24 cellular contexts compared by ENCODE assay signal in the genomic region with DNA sequence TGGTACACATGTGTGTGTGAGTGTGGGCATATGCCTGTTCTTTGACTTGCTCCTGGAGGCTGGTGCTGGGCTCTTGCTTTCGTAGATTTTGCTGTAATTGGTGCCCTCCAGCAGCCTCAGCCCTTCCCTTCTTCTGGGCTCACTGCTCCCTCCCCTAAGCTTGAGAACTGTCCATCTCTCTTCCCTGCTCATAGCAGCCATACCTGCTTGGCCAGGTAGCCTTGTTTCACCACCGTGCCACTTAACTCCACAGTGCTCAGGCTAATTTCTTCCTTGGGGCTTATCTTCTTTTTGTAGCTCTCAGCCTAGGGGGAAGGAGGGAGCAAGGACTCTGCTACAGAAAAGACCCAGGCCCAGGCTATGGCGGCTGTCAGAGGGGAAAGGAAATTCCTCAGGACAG. TPM values are rescaled to one million over a fixed set of nuclear protein-coding genes. Genes with fewer than 3 reads are reported as not detected.
A peak's percentile ranks its signal among the peaks of the same experiment; 100 is the strongest.
DNase-seq lines count a peak whose midpoint lies in the region; ATAC-seq and TF ChIP-seq lines count a peak whose summit lies in the region.
"Had no signal": no experiment of that assay in that cellular context is flagged by ENCODE, and none has a peak within 500 bp of the region (broad histone marks: within the 10 kb centered on the region; RNA-seq: fewer than 3 reads in every experiment).

No MANE protein-coding gene starts in this region.

- no peak overlapping the region for H2BK120ac ChIP-seq in trophoblast cell (ENCODE audit: insufficient read depth, low read length, poor library complexity)

- TF ChIP-seq CTCF in VCaP (conservative IDR thresholded peaks at IDR 0.05) (no peak), epithelial cell of esophagus (IDR thresholded peaks at IDR 0.05; ENCODE audit: insufficient read depth, low read depth, low read length, missing control alignments) (no peak), heart right ventricle (IDR thresholded peaks at IDR 0.05) (no peak)

- no peak overlapping the region for H2BK12ac ChIP-seq in trophoblast cell (ENCODE audit: low read length)

- no peak overlapping the region for H3K4ac ChIP-seq in trophoblast cell (ENCODE audit: low read depth, low read length)

- H3K9me3 ChIP-seq in KOPT-K1 (ENCODE audit: insufficient read depth, low read length, poor library complexity, severe bottlenecking) (no peaks in the 10 kb centered on the region), trophoblast cell (ENCODE audit: insufficient read depth, low read depth, low read length) (no peaks in the 10 kb centered on the region), heart right ventricle (no peaks in the 10 kb centered on the region), right cardiac atrium (ENCODE audit: control insufficient read depth, low read length) (no peaks in the 10 kb centered on the region)
- H3K9me3 ChIP-seq: A549; BLaER1 treated with 17β-estradiol and CSF1 and Interleukin-3, amounts not matched to agents 10 nM and 100 nM; MG63 had no signal

- H4K8ac ChIP-seq in trophoblast cell (ENCODE audit: low read depth, low read length), result no peak overlapping the region

- H2BK5ac ChIP-seq in trophoblast cell (ENCODE audit: low read depth, low read length, poor library complexity), result no peak overlapping the region

- no peak overlapping the region for H2AFZ ChIP-seq in trophoblast cell (ENCODE audit: insufficient read depth, low read length, poor library complexity)

- no peaks in the 10 kb centered on the region for H3K79me2 ChIP-seq in trophoblast cell (ENCODE audit: control insufficient read depth, insufficient read depth, low read length, poor library complexity)

- no CpG with 5 or more reads among the region's 3 CpGs for WGBS in trophoblast cell (ENCODE audit: extremely low coverage, insufficient coverage, insufficient read length)
- WGBS in heart right ventricle, 2 donors, result 60 to 75% methylated on average over 3 of the region's 3 CpGs
- 65% methylated on average over 3 of the region's 3 CpGs for WGBS in right cardiac atrium

- H3K9ac ChIP-seq in trophoblast cell (ENCODE audit: low read length), result no peak overlapping the region
- H3K9ac ChIP-seq: BLaER1 treated with 17β-estradiol and CSF1 and Interleukin-3, amounts not matched to agents 10 nM and 100 nM had no signal

- intact Hi-C loops in heart right ventricle (cut with DNase I), result no loop called here
- intact Hi-C loops in right cardiac atrium (cut with DNase I), result no loop called here

- H4K91ac ChIP-seq in trophoblast cell (ENCODE audit: low read depth, low read length), result no peak overlapping the region

- H3K27ac ChIP-seq in KOPT-K1 (ENCODE audit: low read depth, low read length, poor library complexity, severe bottlenecking) (peak overlapping the region; percentile 68), VCaP (peak overlapping the region; percentile 75), trophoblast cell (ENCODE audit: low read depth, low read length) (no peak overlapping the region), heart right ventricle (no peak overlapping the region), right cardiac atrium (ENCODE audit: low read length) (no peak overlapping the region)
- H3K27ac ChIP-seq: A549; BLaER1 treated with 17β-estradiol and CSF1 and Interleukin-3, amounts not matched to agents 10 nM and 100 nM; HL-60 had no signal

- no peak overlapping the region for H3K4me2 ChIP-seq in trophoblast cell (ENCODE audit: low read length)
- H3K4me2 ChIP-seq: A549; BLaER1 treated with 17β-estradiol and CSF1 and Interleukin-3, amounts not matched to agents 10 nM and 100 nM had no signal

- H3K4me1 ChIP-seq in trophoblast cell (ENCODE audit: control insufficient read depth in 1 of 2, insufficient read depth in 2 of 2, low read length in 2 of 2) (peaks cover 19 to 26% of the 10 kb centered on the region in 2 experiments), heart right ventricle (no peaks in the 10 kb centered on the region), right cardiac atrium (ENCODE audit: control insufficient read depth, insufficient read depth, low read length) (no peaks in the 10 kb centered on the region)
- H3K4me1 ChIP-seq: A549 had no signal

- no peak overlapping the region for H3K14ac ChIP-seq in trophoblast cell (ENCODE audit: low read length)

- no peak overlapping the region for H3K23ac ChIP-seq in trophoblast cell (ENCODE audit: low read length)

- no peak overlapping the region for H4K12ac ChIP-seq in trophoblast cell (ENCODE audit: low read depth, low read length)

- H3K27me3 ChIP-seq in trophoblast cell (ENCODE audit: insufficient read depth, low read length) (no peaks in the 10 kb centered on the region), heart right ventricle (no peaks in the 10 kb centered on the region), right cardiac atrium (ENCODE audit: control insufficient read depth, insufficient read depth) (no peaks in the 10 kb centered on the region)
- H3K27me3 ChIP-seq: BLaER1 treated with 17β-estradiol and CSF1 and Interleukin-3, amounts not matched to agents 10 nM and 100 nM; MG63 had no signal

- no peak overlapping the region for H3K4me3 ChIP-seq in epithelial cell of esophagus (ENCODE audit: low read length)
- H3K4me3 ChIP-seq in trophoblast cell (ENCODE audit: low read depth, low read length), result no peak overlapping the region
- no peak overlapping the region for H3K4me3 ChIP-seq in heart right ventricle
- no peak overlapping the region for H3K4me3 ChIP-seq in right cardiac atrium (ENCODE audit: low read length)
- H3K4me3 ChIP-seq: A549; BLaER1 treated with 17β-estradiol and CSF1 and Interleukin-3, amounts not matched to agents 10 nM and 100 nM; MG63 had no signal

- H3K79me1 ChIP-seq in trophoblast cell (ENCODE audit: low read length), result no peaks in the 10 kb centered on the region

- no peak overlapping the region for H3K18ac ChIP-seq in trophoblast cell (ENCODE audit: low read length)

- no peak for ATAC-seq in heart right ventricle
- ATAC-seq in right cardiac atrium, result no peak

- peak; percentile 33 for DNase-seq in epithelial cell of esophagus (ENCODE audit: low read depth)
- DNase-seq in trophoblast cell, result peak; percentile 25 to 50
- no peak for DNase-seq in NCI-H1436 (lab: John Stamatoyannopoulos, UW)
- no peak for DNase-seq in heart right ventricle
- no peak for DNase-seq in right cardiac atrium
- DNase-seq: AML-193; CD4-positive, alpha-beta memory T cell; COR-L47; DMS53; GOT3; HCEC 1CT; Kasumi-1; MG63; NCI-H1105 treated with DMSO at 0.1 percent for 48 hours; NCI-H2029 treated with DMSO at 0.1 percent for 48 hours; NCI-H2227 treated with DMSO at 0.1 percent for 48 hours; NCI-H526 treated with DMSO at 0.1 percent for 48 hours; RPMI8226; SHP77 had no signal

- peaks cover 12% of the 10 kb centered on the region for H3K36me3 ChIP-seq in KOPT-K1 (ENCODE audit: insufficient read depth, low read length)
- H3K36me3 ChIP-seq in trophoblast cell (ENCODE audit: control insufficient read depth in 1 of 2, insufficient read depth in 2 of 2, low read length in 2 of 2), result peaks cover 0 to 2% of the 10 kb centered on the region in 2 experiments
- peaks cover 0 to 11% (median 0%) of the 10 kb centered on the region in 9 donors for H3K36me3 ChIP-seq in heart right ventricle

- no peak overlapping the region for H2AK5ac ChIP-seq in trophoblast cell (ENCODE audit: low read length)

RNA-seq across cellular contexts. Expression of a gene that starts 19.8 kb away (rescaled TPM):
- polyA plus RNA-seq in trophoblast cell (2013), result 2.7 and 3.2 TPM in 2 replicates
- 1 to 10 TPM in 1 of 10 donors, under 1 TPM in 4, not detected in 5; 0.36 to 1.1 (median 0.74) TPM for total RNA-seq in heart right ventricle
- polyA plus RNA-seq in heart right ventricle, result under 1 TPM; 0.51 to 0.61 TPM
- total RNA-seq in right cardiac atrium, result under 1 TPM in 2 of 4 donors, not detected in 2; 0.37 to 0.82 TPM
- 0.34 TPM for polyA plus RNA-seq in right cardiac atrium

RNA-seq across cellular contexts. Expression of a gene that starts 32.0 kb away (rescaled TPM):
- polyA plus RNA-seq in trophoblast cell (2013), result 69.2 and 75.7 TPM in 2 replicates
- total RNA-seq in heart right ventricle, result 100 to 1,000 TPM in 2 of 10 donors, 10 to 100 TPM in 8; 82.3 to 118 (median 94.3) TPM
- 100 to 1,000 TPM in 1 of 2 donors, 10 to 100 TPM in 1; 18.7 to 110 TPM for polyA plus RNA-seq in heart right ventricle
- total RNA-seq in right cardiac atrium, result 10 to 100 TPM; 71.3 to 91.3 (median 84.6) TPM
- polyA plus RNA-seq in right cardiac atrium, result 57.2 TPM

RNA-seq across cellular contexts. Expression of a gene that starts 32.5 kb away (rescaled TPM):
- 72.4 and 72.8 TPM in 2 replicates for polyA plus RNA-seq in trophoblast cell (2013)
- total RNA-seq in heart right ventricle, result 100 to 1,000 TPM; 118 to 193 (median 175) TPM
- 100 to 1,000 TPM in 1 of 2 donors, 10 to 100 TPM in 1; 64.3 to 117 TPM for polyA plus RNA-seq in heart right ventricle
- 100 to 1,000 TPM; 110 to 131 (median 126) TPM for total RNA-seq in right cardiac atrium
- polyA plus RNA-seq in right cardiac atrium, result 139 TPM

Comparison
In these comparisons a context has a peak if more than half of its experiments do, and no peak if none do; other contexts are left out.
1. H3K27ac ChIP-seq: peak in KOPT-K1 (single experiment) and VCaP (single experiment); none in trophoblast cell (single experiment), heart right ventricle (0 of 10) and right cardiac atrium (single experiment).
2. DNase-seq: peak in epithelial cell of esophagus (single experiment) and trophoblast cell (2 of 2); none in NCI-H1436 (single experiment), heart right ventricle (0 of 2) and right cardiac atrium (0 of 3).